ENCODE assay signal across 16 cellular contexts in genomic region chr5:62575556-62575955, GRCh38. TPM values are rescaled to one million over a fixed set of nuclear protein-coding genes. Genes with fewer than 3 reads are reported as not detected.
"Had no signal": no experiment of that assay in that cellular context is flagged by ENCODE, and none has a peak within 500 bp of the region (broad histone marks: within the 10 kb centered on the region; RNA-seq: fewer than 3 reads in every experiment).

No MANE protein-coding gene starts in this region.

- H3K27ac Mint-ChIP-seq: activated CD4-positive, alpha-beta memory T cell treated with anti-CD3 and anti-CD28 coated beads for 36 hours; stimulated activated memory B cell treated with anti-CD40 and anti-IgM and Interleukin-4, amounts not matched to agents 10 μg/mL and 1 μg/mL and 100 μg/mL, for 72 hours; T-helper 1 cell treated with Interleukin-12 subunit alpha and Interleukin-12 subunit beta and Interleukin-4 antibody, amounts not matched to agents 30 μg/mL and 1 μg/mL, for 36 hours had no signal

- H3K4me1 ChIP-seq: psoas muscle, right lobe of liver had no signal

- H3K9me3 Mint-ChIP-seq: activated CD4-positive, alpha-beta memory T cell treated with anti-CD3 and anti-CD28 coated beads for 36 hours; stimulated activated memory B cell treated with anti-CD40 and anti-IgM and Interleukin-4, amounts not matched to agents 10 μg/mL and 1 μg/mL and 100 μg/mL, for 72 hours; T-helper 1 cell treated with Interleukin-12 subunit alpha and Interleukin-12 subunit beta and Interleukin-4 antibody, amounts not matched to agents 30 μg/mL and 1 μg/mL, for 36 hours had no signal

- H3K4me3 ChIP-seq: coronary artery, psoas muscle, right lobe of liver, transverse colon had no signal

- ATAC-seq: psoas muscle; right lobe of liver; stimulated activated memory B cell treated with anti-CD40 and anti-IgM and Interleukin-4, amounts not matched to agents 10 μg/mL and 1 μg/mL and 100 μg/mL, for 72 hours had no signal

- H3K9me3 ChIP-seq: psoas muscle, right lobe of liver, transverse colon had no signal

- H3K27me3 Mint-ChIP-seq: activated CD4-positive, alpha-beta memory T cell treated with anti-CD3 and anti-CD28 coated beads for 36 hours; stimulated activated memory B cell treated with anti-CD40 and anti-IgM and Interleukin-4, amounts not matched to agents 10 μg/mL and 1 μg/mL and 100 μg/mL, for 72 hours had no signal

- DNase-seq: activated CD4-positive, alpha-beta memory T cell treated with anti-CD3 and anti-CD28 coated beads for 36 hours; activated CD4-positive, CD25-positive, alpha-beta regulatory T cell treated with anti-CD3 and anti-CD28 coated beads, Interleukin-2, amount 50 U/mL, for 72 hours; activated gamma-delta T cell treated with Interleukin-2 at 50 U/mL for 16 hours; activated T-cell treated with anti-CD3 and anti-CD28 coated beads, Interleukin-2, amount 50 U/mL, for 48 hours; caudate nucleus; effector CD4-positive, alpha-beta T cell; hippocampal formation; kidney glomerular epithelial cell; occipital lobe; psoas muscle; right lobe of liver; transverse colon had no signal

- H3K27ac ChIP-seq: coronary artery, psoas muscle, right lobe of liver, transverse colon had no signal

- H3K36me3 ChIP-seq: right lobe of liver, transverse colon had no signal

- H3K4me3 Mint-ChIP-seq: activated CD4-positive, alpha-beta memory T cell treated with anti-CD3 and anti-CD28 coated beads for 36 hours; stimulated activated memory B cell treated with anti-CD40 and anti-IgM and Interleukin-4, amounts not matched to agents 10 μg/mL and 1 μg/mL and 100 μg/mL, for 72 hours; T-helper 1 cell treated with Interleukin-12 subunit alpha and Interleukin-12 subunit beta and Interleukin-4 antibody, amounts not matched to agents 30 μg/mL and 1 μg/mL, for 36 hours had no signal

- H3K27me3 ChIP-seq: right lobe of liver, transverse colon had no signal

RNA-seq across cellular contexts. Expression of gene LRRC70, which starts 3.1 kb away (rescaled TPM):
- total RNA-seq: epithelial cell of proximal tubule had no signal
